ENCODE assay signal across 8 cellular contexts in genomic region chr6:47242483-47243386, GRCh38.
DNase-seq lines count a peak whose midpoint lies in the region; ATAC-seq and TF ChIP-seq lines count a peak whose summit lies in the region.

No MANE protein-coding gene starts in this region.

- no peaks in the 10 kb centered on the region for H4K20me1 ChIP-seq in KMS-11 (ENCODE audit: insufficient read depth)

- H3K79me2 ChIP-seq in KMS-11 (ENCODE audit: insufficient read depth, low read depth) = peaks cover 6% of the 10 kb centered on the region; the same call in 1 of the 2 replicates

- H3K36me3 ChIP-seq in KMS-11 (ENCODE audit: insufficient read depth) = no peaks in the 10 kb centered on the region
- no peaks in the 10 kb centered on the region for H3K36me3 ChIP-seq in heart left ventricle

- H3K9me3 ChIP-seq in heart left ventricle = no peaks in the 10 kb centered on the region

- peak overlapping the region; percentile 89 for H3K4me2 ChIP-seq in KMS-11

- H3K4me3 ChIP-seq in KMS-11 (IDR thresholded peaks at IDR 0.05; ENCODE audit: insufficient read depth, low read depth, low read length) = no peak overlapping the region
- H3K4me3 ChIP-seq in heart left ventricle = peak overlapping the region in 1 of 12 donors; percentile 6
- peak overlapping the region; percentile 19 for H3K4me3 ChIP-seq in retinal pigment epithelial cell (ENCODE audit: low read length)

- no peak for TF ChIP-seq POLR2A in heart left ventricle (IDR thresholded peaks at IDR 0.05)

- peak; percentile 88 for DNase-seq in GM03348 (ENCODE audit: low spot score)
- DNase-seq in GOT3 (lab: John Stamatoyannopoulos, UW) = peak; percentile 8
- DNase-seq in SIG-M5 treated with dmso at 0.1 percent for 504 hours (lab: John Stamatoyannopoulos, UW; ENCODE audit: unreplicated experiment) = peak; percentile 94
- DNase-seq in activated naive CD8-positive, alpha-beta T cell treated with anti-CD3 and anti-CD28 coated beads, Interleukin-2, amount 50 U/mL, for 16 hours (ENCODE audit: low read depth, low spot score) = peak; percentile 6
- peak; percentile 85 to 92 (median 90) for DNase-seq in heart left ventricle
- peak; percentile 82 for DNase-seq in retinal pigment epithelial cell (ENCODE audit: low read depth)
- no peak for DNase-seq in 8988T

- peak overlapping the region; percentile 68 for H3K27ac ChIP-seq in KMS-11
- peak overlapping the region in 8 of 12 donors; percentile 1 to 72 (median 34) for H3K27ac ChIP-seq in heart left ventricle

- H3K27me3 ChIP-seq in KMS-11 (ENCODE audit: insufficient read depth, low read depth) (no peaks in the 10 kb centered on the region), heart left ventricle (no peaks in the 10 kb centered on the region)

- intact Hi-C loops in heart left ventricle (cut with DNase I) = loop anchor here in 6 of 10 donors (5.0 to 10.0 kb wide), 4 partner anchors 62 to 148 kb away; partner anchors contain the start of gene TNFRSF21 (in 1 of the 6)

- TF ChIP-seq CTCF in KMS-11 (conservative IDR thresholded peaks at IDR 0.05; ENCODE audit: low read depth, low read length) (no peak), heart left ventricle (IDR thresholded peaks at IDR 0.05) (no peak), retinal pigment epithelial cell (conservative IDR thresholded peaks at IDR 0.05; ENCODE audit: low read depth, low read length) (no peak)

- peak; percentile 96 to 99 (median 98) for ATAC-seq in heart left ventricle

- H3K9ac ChIP-seq in KMS-11 = peak overlapping the region; percentile 41; the same call in 1 of the 2 replicates

- WGBS in heart left ventricle, 4 donors = 34 to 37% (median 35%) methylated on average over 14 of the region's 14 CpGs

- H3K4me1 ChIP-seq in KMS-11 (ENCODE audit: low read depth, poor library complexity, severe bottlenecking) (peaks cover 80% of the 10 kb centered on the region), heart left ventricle (peaks cover 0 to 43% (median 29%) of the 10 kb centered on the region in 12 donors)

- peak overlapping the region; percentile 11; the same call in 1 of the 2 replicates for H2AFZ ChIP-seq in KMS-11 (ENCODE audit: low read depth)
